Comparison of ENCODE assay signal across 1 cellular context in genomic region chr1:52032124-52032784, GRCh38.
TF ChIP-seq lines count a peak whose summit lies in the region.

No MANE protein-coding gene starts in this region.

TF ChIP-seq in GM12878, 131 proteins besides CTCF, POLR2A, EP300 and RAD21:
- TF ChIP-seq CREB1 (IDR thresholded peaks at IDR 0.05; ENCODE audit: low read depth) (peak; percentile 24; the same call in 1 of the 2 replicates), IRF4 (IDR thresholded peaks at IDR 0.05; ENCODE audit: low read depth, low read length) (peak; percentile 18; the same call in 1 of the 2 replicates), STAT3 (IDR thresholded peaks at IDR 0.05; ENCODE audit: low read depth, low read length) (no peak), GABPA (IDR thresholded peaks at IDR 0.05; ENCODE audit: low read depth) (no peak), ZNF687 (IDR thresholded peaks at IDR 0.05) (0 out of 2 replicates have a peak, but pooled peaks have one; percentile 9), PML (IDR thresholded peaks at IDR 0.05; ENCODE audit: low read length) (0 out of 2 replicates have a peak, but pooled peaks have one; percentile 8), NFIC (IDR thresholded peaks at IDR 0.05; ENCODE audit: low read depth, low read length) (peak; percentile 49; the same call in 1 of the 2 replicates)
